In genomic region chr19:1374250-1374577, GRCh38 we compare ENCODE assay signal across 21 cellular contexts. TPM values are rescaled to one million over a fixed set of nuclear protein-coding genes. Genes with fewer than 3 reads are reported as not detected.
A peak's percentile ranks its signal among the peaks of the same experiment; 100 is the strongest.
DNase-seq lines count a peak whose midpoint lies in the region; ATAC-seq, FAIRE-seq and TF ChIP-seq lines count a peak whose summit lies in the region.
"Had no signal": no experiment of that assay in that cellular context is flagged by ENCODE, and none has a peak within 500 bp of the region (broad histone marks: within the 10 kb centered on the region; RNA-seq: fewer than 3 reads in every experiment).

No MANE protein-coding gene starts in this region.

- intact Hi-C loops in heart left ventricle (cut with DNase I) (loop anchor here in 2 of 10 donors (10.0 kb wide), 1 partner anchor 89 kb away; the partner anchor contains the start of gene EFNA2 (in 2 of the 2)), testis (cut with DNase I; ENCODE audit: low total_unique reads) (no loop called here)

- H3K27ac Mint-ChIP-seq in astrocyte (ENCODE audit: unreplicated experiment), result peak overlapping the region; percentile 50
- H3K27ac Mint-ChIP-seq in nephron progenitor cell, result peak overlapping the region; percentile 60
- H3K27ac Mint-ChIP-seq: activated naive CD4-positive, alpha-beta T cell treated with anti-CD3 and anti-CD28 coated beads, Interleukin-2, amount 50 U/mL, for 24 hours; immature natural killer cell; natural killer cell treated with Interleukin-12 subunit alpha and Interleukin-12 subunit beta and Interleukin-15 and Interleukin-18, amount 100 ng/mL, for 72 hours; T-helper 2 cell treated with Interferon-gamma antibody and Interleukin-4, amounts not matched to agents 5 μg/mL and 100 μg/mL, for 36 hours had no signal

- H3K27ac ChIP-seq in astrocyte (ENCODE audit: low read depth, low read length), result no peak overlapping the region
- peak overlapping the region in 11 of 12 donors; percentile 23 to 92 (median 77) for H3K27ac ChIP-seq in heart left ventricle
- H3K27ac ChIP-seq in testis, result peak overlapping the region; percentile 73 to 78
- H3K27ac ChIP-seq: C4-2B had no signal

- no peak for TF ChIP-seq CTCF in astrocyte (IDR thresholded peaks at IDR 0.05; ENCODE audit: insufficient read depth, low read depth, low read length)
- no peak for TF ChIP-seq CTCF in heart left ventricle (IDR thresholded peaks at IDR 0.05)
- no peak for TF ChIP-seq CTCF in nephron progenitor cell (IDR thresholded peaks at IDR 0.05)
- TF ChIP-seq CTCF in testis (IDR thresholded peaks at IDR 0.05), result no peak

- FAIRE-seq in astrocyte (lab: Jason Lieb, UNC), result no peak
- FAIRE-seq: GM19239, urothelium cell line had no signal

- H3K79me2 ChIP-seq in astrocyte (ENCODE audit: insufficient read depth, low read length), result no peaks in the 10 kb centered on the region

- no peak overlapping the region for H3K4me2 ChIP-seq in astrocyte (ENCODE audit: low read length)

- no peak overlapping the region for H2AFZ ChIP-seq in astrocyte (ENCODE audit: low read depth, low read length)

- H3K4me1 ChIP-seq in astrocyte (ENCODE audit: insufficient read depth, low read length), result peaks cover 19% of the 10 kb centered on the region
- peaks cover 0 to 30% (median 16%) of the 10 kb centered on the region in 12 donors for H3K4me1 ChIP-seq in heart left ventricle
- H3K4me1 ChIP-seq in testis, result peaks cover 27% of the 10 kb centered on the region

- no peak for TF ChIP-seq POLR2A in heart left ventricle (IDR thresholded peaks at IDR 0.05)
- no peak for TF ChIP-seq POLR2A in testis (IDR thresholded peaks at IDR 0.05)

- H3K36me3 Mint-ChIP-seq in astrocyte (ENCODE audit: low read depth, unreplicated experiment) (peaks cover 15% of the 10 kb centered on the region), nephron progenitor cell (ENCODE audit: low read depth) (peaks cover 51% of the 10 kb centered on the region)
- H3K36me3 Mint-ChIP-seq: natural killer cell treated with Interleukin-12 subunit alpha and Interleukin-12 subunit beta and Interleukin-15 and Interleukin-18, amount 100 ng/mL, for 72 hours had no signal

- H3K4me1 Mint-ChIP-seq in astrocyte (ENCODE audit: low read depth, unreplicated experiment) (no peaks in the 10 kb centered on the region), nephron progenitor cell (peaks cover 22% of the 10 kb centered on the region)
- H3K4me1 Mint-ChIP-seq: activated naive CD4-positive, alpha-beta T cell treated with anti-CD3 and anti-CD28 coated beads, Interleukin-2, amount 50 U/mL, for 24 hours; immature natural killer cell had no signal

- no peak overlapping the region for H3K4me3 Mint-ChIP-seq in astrocyte (ENCODE audit: unreplicated experiment)
- H3K4me3 Mint-ChIP-seq in nephron progenitor cell, result no peak overlapping the region
- H3K4me3 Mint-ChIP-seq: activated naive CD4-positive, alpha-beta T cell treated with anti-CD3 and anti-CD28 coated beads, Interleukin-2, amount 50 U/mL, for 24 hours; immature natural killer cell; natural killer cell treated with Interleukin-12 subunit alpha and Interleukin-12 subunit beta and Interleukin-15 and Interleukin-18, amount 100 ng/mL, for 72 hours; T-helper 2 cell treated with Interferon-gamma antibody and Interleukin-4, amounts not matched to agents 5 μg/mL and 100 μg/mL, for 36 hours had no signal

- H3K36me3 ChIP-seq in astrocyte (ENCODE audit: insufficient read depth, low read length), result peaks cover 7% of the 10 kb centered on the region
- H3K36me3 ChIP-seq in heart left ventricle, result peaks cover 0 to 80% (median 48%) of the 10 kb centered on the region in 9 donors
- H3K36me3 ChIP-seq in testis (ENCODE audit: low read depth, missing control alignments), result no peaks in the 10 kb centered on the region

- no peaks in the 10 kb centered on the region for H3K9me3 Mint-ChIP-seq in astrocyte (ENCODE audit: unreplicated experiment)
- no peaks in the 10 kb centered on the region for H3K9me3 Mint-ChIP-seq in nephron progenitor cell
- H3K9me3 Mint-ChIP-seq: activated naive CD4-positive, alpha-beta T cell treated with anti-CD3 and anti-CD28 coated beads, Interleukin-2, amount 50 U/mL, for 24 hours; immature natural killer cell; natural killer cell treated with Interleukin-12 subunit alpha and Interleukin-12 subunit beta and Interleukin-15 and Interleukin-18, amount 100 ng/mL, for 72 hours; T-helper 2 cell treated with Interferon-gamma antibody and Interleukin-4, amounts not matched to agents 5 μg/mL and 100 μg/mL, for 36 hours had no signal

- no peak overlapping the region for H3K9ac ChIP-seq in astrocyte (ENCODE audit: low read length)

- peaks cover 17% of the 10 kb centered on the region for H4K20me1 ChIP-seq in astrocyte (ENCODE audit: insufficient read depth, low read length)

- WGBS in heart left ventricle, 4 donors, result 69 to 90% (median 81%) methylated on average over 12 of the region's 12 CpGs
- WGBS in testis, 2 donors, result 19 to 74% methylated on average over 10 to 12 of the region's 12 CpGs

- H3K4me3 ChIP-seq in astrocyte (ENCODE audit: insufficient read depth, low read depth, low read length), result no peak overlapping the region
- H3K4me3 ChIP-seq in heart left ventricle, result no peak overlapping the region
- no peak overlapping the region for H3K4me3 ChIP-seq in testis

- ATAC-seq in heart left ventricle, result peak; percentile 2 to 55 (median 47)
- ATAC-seq in GM21619 (IDR thresholded peaks at IDR 0.05; ENCODE audit: unreplicated experiment), result no peak
- ATAC-seq: natural killer cell treated with Interleukin-12 subunit alpha and Interleukin-12 subunit beta and Interleukin-15 and Interleukin-18, amount 100 ng/mL, for 72 hours had no signal

- DNase-seq in astrocyte (ENCODE audit: low read depth) (no peak), heart left ventricle (peak in 2 of 5 donors; percentile 64 to 75), nephron progenitor cell (no peak), testis (peak; percentile 62), COR-L47 (lab: John Stamatoyannopoulos, UW) (no peak), NCI-H446 (lab: John Stamatoyannopoulos, UW) (no peak)
- DNase-seq: activated CD4-positive, alpha-beta T cell treated with anti-CD3 and anti-CD28 coated beads, Interleukin-2, amount 50 U/mL, for 1 hour; foreskin fibroblast; immature natural killer cell; NCI-H1092 treated with DMSO at 0.1 percent for 48 hours; NCI-H2029; NCI-H82; stimulated activated CD8-positive, alpha-beta memory T cell treated with anti-CD3 and anti-CD28 coated beads, Interleukin-4, amount 100 ng/mL, for 48 hours; WERI-Rb-1 had no signal

- H3K27me3 ChIP-seq in astrocyte (ENCODE audit: insufficient read depth, low read length) (no peaks in the 10 kb centered on the region), heart left ventricle (no peaks in the 10 kb centered on the region), testis (no peaks in the 10 kb centered on the region)

- H3K9me3 ChIP-seq in astrocyte (ENCODE audit: insufficient read depth, low read depth, low read length) (no peaks in the 10 kb centered on the region), heart left ventricle (no peaks in the 10 kb centered on the region), testis (no peaks in the 10 kb centered on the region)

- H3K27me3 Mint-ChIP-seq in astrocyte (ENCODE audit: low read depth, unreplicated experiment), result no peaks in the 10 kb centered on the region
- peaks cover 5% of the 10 kb centered on the region for H3K27me3 Mint-ChIP-seq in nephron progenitor cell (ENCODE audit: low read depth, poor library complexity)
- H3K27me3 Mint-ChIP-seq: activated naive CD4-positive, alpha-beta T cell treated with anti-CD3 and anti-CD28 coated beads, Interleukin-2, amount 50 U/mL, for 24 hours; natural killer cell treated with Interleukin-12 subunit alpha and Interleukin-12 subunit beta and Interleukin-15 and Interleukin-18, amount 100 ng/mL, for 72 hours had no signal

RNA-seq across cellular contexts. Expression of gene NDUFS7, which starts 9.5 kb away (rescaled TPM):
- total RNA-seq in astrocyte (64.0 and 67.3 TPM in 2 replicates), heart left ventricle (100 to 1,000 TPM; 205 to 717 (median 336) TPM), testis (100 to 1,000 TPM; 170 to 176 TPM)
- polyA plus RNA-seq in heart left ventricle (100 to 1,000 TPM; 251 to 634 TPM), testis (ENCODE audit: insufficient read depth, low read depth, low replicate concordance) (172 TPM)

RNA-seq across cellular contexts. Expression of gene GAMT, which starts 27.1 kb away (rescaled TPM):
- total RNA-seq in astrocyte (34.1 and 35.9 TPM in 2 replicates), heart left ventricle (100 to 1,000 TPM in 1 of 9 donors, 10 to 100 TPM in 8; 35.9 to 167 (median 62.5) TPM), testis (100 to 1,000 TPM; 144 to 191 TPM)
- polyA plus RNA-seq in heart left ventricle (100 to 1,000 TPM in 1 of 2 donors, 10 to 100 TPM in 1; 21.9 to 180 TPM), testis (ENCODE audit: insufficient read depth, low read depth, low replicate concordance) (92.2 TPM)

RNA-seq across cellular contexts. Expression of gene DAZAP1, which starts 33.2 kb away (rescaled TPM):
- total RNA-seq in astrocyte (94.7 and 108 TPM in 2 replicates), heart left ventricle (100 to 1,000 TPM in 1 of 9 donors, 10 to 100 TPM in 8; 36.8 to 124 (median 78.5) TPM), testis (10 to 100 TPM; 97.9 to 99.6 TPM)
- polyA plus RNA-seq in heart left ventricle (100 to 1,000 TPM in 1 of 2 donors, 10 to 100 TPM in 1; 65.8 to 128 TPM), testis (ENCODE audit: insufficient read depth, low read depth, low replicate concordance) (215 TPM)
